ENCODE assay signal across 10 cellular contexts in genomic region chr10:61271127-61271780, GRCh38.
DNase-seq lines count a peak whose midpoint lies in the region; ATAC-seq and TF ChIP-seq lines count a peak whose summit lies in the region.
"Had no signal": no experiment of that assay in that cellular context is flagged by ENCODE, and none has a peak within 500 bp of the region (broad histone marks: within the 10 kb centered on the region; RNA-seq: fewer than 3 reads in every experiment).

No MANE protein-coding gene starts in this region.

- peak in 1 of 2 donors; percentile 62 for DNase-seq in cardiac muscle cell (ENCODE audit: low read depth in 1 of 2, low spot score in 1 of 2)
- no peak for DNase-seq in Right ventricle myocardium superior
- peak; percentile 83 for DNase-seq in amniotic epithelial cell (ENCODE audit: low read depth)
- peak; percentile 89 for DNase-seq in iris pigment epithelial cell (ENCODE audit: low read depth)
- DNase-seq in DMS153 treated with DMSO at 0.1 percent for 48 hours (lab: John Stamatoyannopoulos, UW; ENCODE audit: unreplicated experiment): no peak
- DNase-seq in Karpas-422: no peak
- DNase-seq in activated CD4-positive, CD25-positive, alpha-beta regulatory T cell (lab: John Stamatoyannopoulos, UW): no peak
- DNase-seq: NCI-H510A treated with DMSO at 0.1 percent for 48 hours, retina had no signal

- H3K9me2 ChIP-seq in Karpas-422 (replicated peaks; ENCODE audit: insufficient read depth, low read length): no peaks in the 10 kb centered on the region

- no peaks in the 10 kb centered on the region for H4K20me1 ChIP-seq in Karpas-422 (ENCODE audit: insufficient read depth, low read depth, low read length)

- no peak overlapping the region for H3K27ac ChIP-seq in cardiac muscle cell
- H3K27ac ChIP-seq in Karpas-422 (ENCODE audit: low read length): no peak overlapping the region

- no peaks in the 10 kb centered on the region for H3K79me2 ChIP-seq in Karpas-422 (ENCODE audit: low read length)

- no peak overlapping the region for H3K4me3 ChIP-seq in cardiac muscle cell
- no peak overlapping the region for H3K4me3 ChIP-seq in Karpas-422 (ENCODE audit: low read length)

- peak; percentile 24 for TF ChIP-seq CTCF in cardiac muscle cell (IDR thresholded peaks at IDR 0.05; ENCODE audit: low read depth, low read length)

- H3K4me1 ChIP-seq in cardiac muscle cell (ENCODE audit: low read depth) (no peaks in the 10 kb centered on the region), Karpas-422 (ENCODE audit: low read length) (no peaks in the 10 kb centered on the region)

- no peak overlapping the region for H2AFZ ChIP-seq in Karpas-422 (ENCODE audit: low read length)

- no peaks in the 10 kb centered on the region for H3K9me3 ChIP-seq in cardiac muscle cell (ENCODE audit: low read depth)
- H3K9me3 ChIP-seq in Karpas-422 (ENCODE audit: low read length): no peaks in the 10 kb centered on the region

- ATAC-seq in Right ventricle myocardium superior (ENCODE audit: poor library complexity) (no peak), GM21786 (IDR thresholded peaks at IDR 0.05; ENCODE audit: unreplicated experiment) (no peak)

- H3K9ac ChIP-seq in Karpas-422 (ENCODE audit: low read length): no peak overlapping the region

- H3K36me3 ChIP-seq in cardiac muscle cell: no peaks in the 10 kb centered on the region
- no peaks in the 10 kb centered on the region for H3K36me3 ChIP-seq in Karpas-422 (ENCODE audit: insufficient read depth, low read length)

- H3K27me3 ChIP-seq in cardiac muscle cell (no peaks in the 10 kb centered on the region), Karpas-422 (ENCODE audit: low read length) (no peaks in the 10 kb centered on the region)

- H3K4me2 ChIP-seq in Karpas-422 (ENCODE audit: low read depth, low read length, poor library complexity, severe bottlenecking): no peak overlapping the region

- intact Hi-C loops in Right ventricle myocardium superior (cut with DNase I): no loop called here

Comparison
In these comparisons a context has a peak if more than half of its experiments do, and no peak if none do; other contexts are left out.
1. DNase-seq: peak in amniotic epithelial cell (single experiment) and iris pigment epithelial cell (single experiment); none in Right ventricle myocardium superior (single experiment), DMS153 treated with DMSO at 0.1 percent for 48 hours (single experiment), Karpas-422 (single experiment) and activated CD4-positive, CD25-positive, alpha-beta regulatory T cell (0 of 4).